ENCODE assay signal across 1 cellular context in genomic region chr5:138464388-138465287, GRCh38.
TF ChIP-seq lines count a peak whose summit lies in the region.

No MANE protein-coding gene starts in this region.

TF ChIP-seq in HepG2, 621 proteins besides CTCF, POLR2A, EP300 and RAD21 (continued from another document and continues in another):
- TF ChIP-seq SIX1 (CRISPR knock-in tag; IDR thresholded peaks at IDR 0.05; ENCODE audit: borderline replicate concordance), result no peak
- no peak for TF ChIP-seq ZNF20 (CRISPR knock-in tag; IDR thresholded peaks at IDR 0.05)
- no peak for TF ChIP-seq ZNF782 (CRISPR knock-in tag; IDR thresholded peaks at IDR 0.05; ENCODE audit: borderline replicate concordance)
- 0 out of 2 replicates have a peak, but pooled peaks have one; percentile 15 for TF ChIP-seq TBX3 (IDR thresholded peaks at IDR 0.05; ENCODE audit: borderline replicate concordance)
- TF ChIP-seq TOE1 (CRISPR knock-in tag; IDR thresholded peaks at IDR 0.05), result no peak
- TF ChIP-seq REL (CRISPR knock-in tag; conservative IDR thresholded peaks at IDR 0.05), result no peak
- 0 out of 2 replicates have a peak, but pooled peaks have one; percentile 69 for TF ChIP-seq MTERF4 (CRISPR knock-in tag; IDR thresholded peaks at IDR 0.05)
- no peak for TF ChIP-seq KLF6 (CRISPR knock-in tag; IDR thresholded peaks at IDR 0.05)
- TF ChIP-seq SOX13 (IDR thresholded peaks at IDR 0.05), result no peak
- TF ChIP-seq SOX13 (CRISPR knock-in tag; conservative IDR thresholded peaks at IDR 0.05 in 1 of 2, IDR thresholded peaks at IDR 0.05 in 1 of 2), result no peak; a peak in 1 of 4 replicates
- TF ChIP-seq RFX5 (IDR thresholded peaks at IDR 0.05; ENCODE audit: low read depth, low read length), result no peak
- TF ChIP-seq ZNF274 (CRISPR knock-in tag; IDR thresholded peaks at IDR 0.05), result peak; percentile 71
- TF ChIP-seq TAF15 (IDR thresholded peaks at IDR 0.05; ENCODE audit: low read depth, low read length, poor library complexity, severe bottlenecking), result no peak
- no peak; the same call in 1 of the 2 replicates for TF ChIP-seq HDAC2 (CRISPR knock-in tag; IDR thresholded peaks at IDR 0.05)
- peak; percentile 42; the same call in 1 of the 2 replicates for TF ChIP-seq POLR2AphosphoS5 (IDR thresholded peaks at IDR 0.05; ENCODE audit: low read depth, low read length)
- TF ChIP-seq ZNF816 (CRISPR knock-in tag; IDR thresholded peaks at IDR 0.05; ENCODE audit: borderline replicate concordance), result no peak; the same call in 1 of the 2 replicates
- no peak for TF ChIP-seq PCBP2 (optimal IDR thresholded peaks at IDR 0.05; ENCODE audit: low read depth, low read length, poor library complexity, severe bottlenecking)
- TF ChIP-seq ZNF674 (CRISPR knock-in tag; IDR thresholded peaks at IDR 0.05; ENCODE audit: low read depth), result no peak; the same call in 1 of the 2 replicates
- peak; percentile 62 for TF ChIP-seq ZNF143 (CRISPR knock-in tag; IDR thresholded peaks at IDR 0.05)
- no peak for TF ChIP-seq FUBP1 (CRISPR knock-in tag; IDR thresholded peaks at IDR 0.05; ENCODE audit: borderline replicate concordance)
- 0 out of 2 replicates have a peak, but pooled peaks have one; percentile 36 for TF ChIP-seq ZNF775 (CRISPR knock-in tag; IDR thresholded peaks at IDR 0.05; ENCODE audit: borderline replicate concordance)
- TF ChIP-seq ZNF549 (CRISPR knock-in tag; IDR thresholded peaks at IDR 0.05), result no peak
- TF ChIP-seq ARID5B (CRISPR knock-in tag; IDR thresholded peaks at IDR 0.05), result peak; percentile 58; the same call in 1 of the 2 replicates
- TF ChIP-seq ZNF276 (CRISPR knock-in tag; IDR thresholded peaks at IDR 0.05; ENCODE audit: low read depth), result no peak; the same call in 1 of the 2 replicates
- TF ChIP-seq CEBPG (CRISPR knock-in tag; IDR thresholded peaks at IDR 0.05), result no peak
- peak; percentile 38; the same call in 1 of the 2 replicates for TF ChIP-seq ATF3 (CRISPR knock-in tag; IDR thresholded peaks at IDR 0.05)
- no peak for TF ChIP-seq ATF6 (CRISPR knock-in tag; conservative IDR thresholded peaks at IDR 0.05)
- TF ChIP-seq SRY (CRISPR knock-in tag; IDR thresholded peaks at IDR 0.05), result 0 out of 2 replicates have a peak, but pooled peaks have one; percentile 31
- no peak for TF ChIP-seq NR2F6 (IDR thresholded peaks at IDR 0.05)
- TF ChIP-seq NR2F6 (CRISPR knock-in tag; IDR thresholded peaks at IDR 0.05), result peak; percentile 77
- no peak for TF ChIP-seq NCOA5 (CRISPR knock-in tag; IDR thresholded peaks at IDR 0.05)
- TF ChIP-seq IRF1 (CRISPR knock-in tag; IDR thresholded peaks at IDR 0.05; ENCODE audit: low read depth), result no peak
- TF ChIP-seq PBX2 (CRISPR knock-in tag; IDR thresholded peaks at IDR 0.05), result no peak
- TF ChIP-seq XBP1 (CRISPR knock-in tag; IDR thresholded peaks at IDR 0.05), result no peak
- TF ChIP-seq POLR2AphosphoS2 (IDR thresholded peaks at IDR 0.05; ENCODE audit: low read depth, low read length), result no peak
- no peak for TF ChIP-seq ZBTB34 (CRISPR knock-in tag; IDR thresholded peaks at IDR 0.05)
- no peak for TF ChIP-seq NFIC (IDR thresholded peaks at IDR 0.05; ENCODE audit: low read length)
- TF ChIP-seq ZNF431 (CRISPR knock-in tag; IDR thresholded peaks at IDR 0.05; ENCODE audit: borderline replicate concordance, low read depth), result no peak; the same call in 1 of the 2 replicates
- TF ChIP-seq ZBTB38 (CRISPR knock-in tag; IDR thresholded peaks at IDR 0.05), result no peak
- no peak for TF ChIP-seq ZNF510 (CRISPR knock-in tag; IDR thresholded peaks at IDR 0.05; ENCODE audit: low read depth)
- TF ChIP-seq ZFP91 (CRISPR knock-in tag; IDR thresholded peaks at IDR 0.05; ENCODE audit: borderline replicate concordance), result peak; percentile 73; the same call in 1 of the 2 replicates
- 0 out of 2 replicates have a peak, but pooled peaks have one; percentile 64 for TF ChIP-seq ZNF138 (CRISPR knock-in tag; IDR thresholded peaks at IDR 0.05; ENCODE audit: low read depth)
- no peak; the same call in 1 of the 2 replicates for TF ChIP-seq ZNF576 (CRISPR knock-in tag; IDR thresholded peaks at IDR 0.05)
- TF ChIP-seq ZNF232 (CRISPR knock-in tag; IDR thresholded peaks at IDR 0.05; ENCODE audit: borderline replicate concordance), result no peak
- TF ChIP-seq ZBTB26 (CRISPR knock-in tag; IDR thresholded peaks at IDR 0.05; ENCODE audit: borderline replicate concordance), result peak; percentile 96
